Comparison of ENCODE assay signal across 26 cellular contexts in genomic region chr6:69980624-69981023, GRCh38.
A peak's percentile ranks its signal among the peaks of the same experiment; 100 is the strongest.
DNase-seq lines count a peak whose midpoint lies in the region; TF ChIP-seq lines count a peak whose summit lies in the region.
"Had no signal": no experiment of that assay in that cellular context is flagged by ENCODE, and none has a peak within 500 bp of the region (broad histone marks: within the 10 kb centered on the region; RNA-seq: fewer than 3 reads in every experiment).

No MANE protein-coding gene starts in this region.

- no peak overlapping the region for H3K27ac ChIP-seq in WERI-Rb-1
- no peak overlapping the region for H3K27ac ChIP-seq in PC-9
- no peak overlapping the region for H3K27ac ChIP-seq in sigmoid colon
- H3K27ac ChIP-seq: 22Rv1 had no signal

- no peaks in the 10 kb centered on the region for H3F3A ChIP-seq in PC-9 (ENCODE audit: insufficient read depth, low read depth)

- no peak for TF ChIP-seq EP300 in sigmoid colon (IDR thresholded peaks at IDR 0.05)

- H3K9me2 ChIP-seq in PC-9 (ENCODE audit: insufficient read depth), result no peaks in the 10 kb centered on the region

- H3K36me3 ChIP-seq in WERI-Rb-1 (no peaks in the 10 kb centered on the region), PC-9 (ENCODE audit: low read depth) (no peaks in the 10 kb centered on the region), sigmoid colon (no peaks in the 10 kb centered on the region)
- H3K36me3 ChIP-seq: BE2C, MG63 had no signal

- 39 to 76% methylated on average over 2 of the region's 2 CpGs for WGBS in sigmoid colon, 2 donors

- H2AFZ ChIP-seq in PC-9, result no peak overlapping the region

- POLR2A ChIA-PET in PC-9 (lab: Charles Lee; ENCODE audit: unreplicated experiment), result no interaction called here

- intact Hi-C loops in PC-9 (cut with micrococcal nuclease; ENCODE audit: unreplicated experiment), result no loop called here
- intact Hi-C loops in sigmoid colon (cut with DNase I), result no loop called here

- CTCF ChIA-PET in PC-9 (lab: Charles Lee), result no interaction called here

- no TSS peak for BruUV-seq in PC-9 (replicated peaks; lab: Mats Ljungman, UMichigan)

- no peak for TF ChIP-seq CTCF in WERI-Rb-1 (IDR thresholded peaks at IDR 0.05; ENCODE audit: low read depth, low read length)
- no peak for TF ChIP-seq CTCF in PC-9 (conservative IDR thresholded peaks at IDR 0.05)
- TF ChIP-seq CTCF in sigmoid colon (IDR thresholded peaks at IDR 0.05), result no peak

- H4K20me1 ChIP-seq in PC-9 (ENCODE audit: insufficient read depth), result no peaks in the 10 kb centered on the region

- H3K4me2 ChIP-seq in PC-9, result no peak overlapping the region

- H3K9me3 ChIP-seq in WERI-Rb-1 (ENCODE audit: severe bottlenecking) (no peaks in the 10 kb centered on the region), PC-9 (ENCODE audit: insufficient read depth, low read depth) (no peaks in the 10 kb centered on the region), sigmoid colon (no peaks in the 10 kb centered on the region)
- H3K9me3 ChIP-seq: BE2C, MG63 had no signal

- H3K4me1 ChIP-seq in PC-9 (replicated peaks; ENCODE audit: insufficient read depth), result no peaks in the 10 kb centered on the region
- H3K4me1 ChIP-seq in sigmoid colon, result no peaks in the 10 kb centered on the region
- H3K4me1 ChIP-seq: BE2C had no signal

- peak; percentile 26 for DNase-seq in DMS53 (lab: John Stamatoyannopoulos, UW)
- no peak for DNase-seq in DMS53 treated with DMSO at 0.1 percent for 48 hours (lab: John Stamatoyannopoulos, UW; ENCODE audit: unreplicated experiment)
- peak; percentile 44 for DNase-seq in DMS 273 treated with DMSO at 0.1 percent for 48 hours (lab: John Stamatoyannopoulos, UW)
- DNase-seq in NCI-H524 treated with DMSO at 0.1 percent for 48 hours (lab: John Stamatoyannopoulos, UW), result peak; percentile 7
- DNase-seq in WERI-Rb-1, result peak; percentile 38
- no peak for DNase-seq in PC-9
- DNase-seq in COLO829 (ENCODE audit: low spot score), result no peak
- DNase-seq in sigmoid colon, result no peak
- DNase-seq: ACHN; BE2C; CD8-positive, alpha-beta memory T cell; DMS79 treated with DMSO at 0.1 percent for 48 hours; GF-D8; IMR-90; KG1; MG63; NCI-H1694; NCI-H2029 treated with DMSO at 0.1 percent for 48 hours; NCI-H2171 treated with DMSO at 0.1 percent for 48 hours; NCI-H345; NCI-H510A treated with DMSO at 0.1 percent for 48 hours; NK-92 treated with Interleukin-12 subunit alpha and Interleukin-12 subunit beta, amount 100 ng/mL, for 24 hours; Right ventricle myocardium superior; RPMI8226; T-helper 1 cell had no signal

- H3K4me3 ChIP-seq in WERI-Rb-1 (ENCODE audit: low read depth, low read length) (no peak overlapping the region), PC-9 (no peak overlapping the region), sigmoid colon (no peak overlapping the region)
- H3K4me3 ChIP-seq: MG63 had no signal

- H3K27me3 ChIP-seq in WERI-Rb-1 (ENCODE audit: insufficient read depth, low read depth, severe bottlenecking) (no peaks in the 10 kb centered on the region), PC-9 (ENCODE audit: insufficient read depth, low read depth) (no peaks in the 10 kb centered on the region), sigmoid colon (no peaks in the 10 kb centered on the region)
- H3K27me3 ChIP-seq: BE2C, MG63 had no signal

- no peaks in the 10 kb centered on the region for H3K79me2 ChIP-seq in PC-9 (ENCODE audit: low read depth)

- no peak for TF ChIP-seq POLR2A in sigmoid colon (IDR thresholded peaks at IDR 0.05)

Comparison
In these comparisons a context has a peak if more than half of its experiments do, and no peak if none do; other contexts are left out.
1. DNase-seq: peak in DMS53 (single experiment), DMS 273 treated with DMSO at 0.1 percent for 48 hours (single experiment), NCI-H524 treated with DMSO at 0.1 percent for 48 hours (single experiment) and WERI-Rb-1 (single experiment); none in DMS53 treated with DMSO at 0.1 percent for 48 hours (single experiment), PC-9 (0 of 2), COLO829 (single experiment) and sigmoid colon (single experiment).